In the genomic region with DNA sequence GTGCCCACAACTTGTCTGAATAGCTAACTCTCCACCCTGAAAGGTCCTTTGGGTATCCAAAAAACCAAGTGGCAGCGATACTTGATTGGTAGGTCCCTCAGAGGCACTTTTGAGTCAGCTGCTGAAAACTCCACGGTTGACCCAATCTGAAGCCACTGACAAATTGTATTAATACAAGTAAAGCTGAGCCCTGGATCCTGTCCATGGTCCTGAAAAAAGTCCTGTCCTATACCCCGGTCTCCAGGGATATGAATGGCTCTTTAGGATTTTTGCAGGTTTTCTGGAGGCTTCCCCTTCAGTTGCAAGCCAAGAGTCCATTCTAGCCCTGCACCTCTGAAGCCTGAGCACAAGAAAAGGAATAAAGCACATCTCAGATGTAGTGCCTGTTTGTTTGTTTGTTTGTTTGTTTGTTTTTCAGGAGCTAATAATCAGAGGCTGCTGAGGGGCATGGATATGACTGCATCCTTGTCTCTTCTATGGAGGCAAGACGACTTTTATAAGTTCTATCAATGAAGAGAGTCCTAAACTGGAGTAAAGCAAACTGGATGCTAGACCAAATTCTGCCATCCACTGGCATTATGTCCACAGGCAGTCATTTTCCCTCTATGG, we compare ENCODE assay signal across 9 cellular contexts. TPM values are rescaled to one million over a fixed set of nuclear protein-coding genes. Genes with fewer than 3 reads are reported as not detected.
DNase-seq lines count a peak whose midpoint lies in the region; ATAC-seq and TF ChIP-seq lines count a peak whose summit lies in the region.
"Had no signal": no experiment of that assay in that cellular context is flagged by ENCODE, and none has a peak within 500 bp of the region (broad histone marks: within the 10 kb centered on the region; RNA-seq: fewer than 3 reads in every experiment).

No MANE protein-coding gene starts in this region.

- no peaks in the 10 kb centered on the region for H3K9me3 ChIP-seq in breast epithelium

- H3K4me3 Mint-ChIP-seq in MCF 10A (ENCODE audit: unreplicated experiment) (no peak overlapping the region), osteocyte (ENCODE audit: unreplicated experiment) (no peak overlapping the region)

- TF ChIP-seq POLR2A in breast epithelium (IDR thresholded peaks at IDR 0.05), result no peak

- no TSS peak for BruUV-seq in MCF 10A (replicated peaks; lab: Mats Ljungman, UMichigan)

- DNase-seq in MCF 10A (ENCODE audit: unreplicated experiment) (peak; percentile 70), breast epithelium (ENCODE audit: low spot score in 2 of 2) (no peak), OCI-M2 (lab: John Stamatoyannopoulos, UW; ENCODE audit: unreplicated experiment) (peak; percentile 58), epidermal melanocyte (ENCODE audit: insufficient read length, low spot score) (peak; percentile 85), retinal pigment epithelial cell (ENCODE audit: low read depth) (peak; percentile 18), osteocyte (ENCODE audit: extremely low spot score, unreplicated experiment) (no peak), NCI-H1092 treated with DMSO at 0.1 percent for 48 hours (lab: John Stamatoyannopoulos, UW) (no peak)

- no peaks in the 10 kb centered on the region for H3K9me3 Mint-ChIP-seq in MCF 10A (ENCODE audit: unreplicated experiment)
- no peaks in the 10 kb centered on the region for H3K9me3 Mint-ChIP-seq in osteocyte (ENCODE audit: unreplicated experiment)

- H3K27ac Mint-ChIP-seq in MCF 10A (ENCODE audit: low read depth, unreplicated experiment) (no peak overlapping the region), osteocyte (ENCODE audit: unreplicated experiment) (no peak overlapping the region)

- CTCF ChIA-PET in MCF 10A (lab: Yijun Ruan, JAX), result interaction anchor here (0.6 to 3.4 kb wide), 8 partner anchors 13 to 1947 kb away, joined by 3 to 23 read pairs (median 3); no protein-coding TSS in a partner anchor

- no peak for TF ChIP-seq CTCF in MCF 10A (IDR thresholded peaks at IDR 0.05; ENCODE audit: unreplicated experiment)
- TF ChIP-seq CTCF in breast epithelium (IDR thresholded peaks at IDR 0.05), result no peak
- TF ChIP-seq CTCF in retinal pigment epithelial cell (conservative IDR thresholded peaks at IDR 0.05; ENCODE audit: low read depth, low read length), result no peak
- no peak for TF ChIP-seq CTCF in osteocyte (IDR thresholded peaks at IDR 0.05)

- no peak overlapping the region for H3K4me3 ChIP-seq in breast epithelium
- H3K4me3 ChIP-seq in retinal pigment epithelial cell (ENCODE audit: low read length), result no peak overlapping the region

- H3K36me3 Mint-ChIP-seq in MCF 10A (ENCODE audit: insufficient read depth, unreplicated experiment), result no peaks in the 10 kb centered on the region
- no peaks in the 10 kb centered on the region for H3K36me3 Mint-ChIP-seq in osteocyte (ENCODE audit: unreplicated experiment)

- H3K36me3 ChIP-seq in breast epithelium, result no peaks in the 10 kb centered on the region

- intact Hi-C loops in MCF 10A (cut with micrococcal nuclease), result loop anchor here (10.0 kb wide), 1 partner anchor 297 kb away; no protein-coding TSS in a partner anchor
- intact Hi-C loops in breast epithelium (cut with DNase I; ENCODE audit: low total_unique reads), result no loop called here

- H3K27me3 ChIP-seq in breast epithelium, result peaks cover 16 to 98% of the 10 kb centered on the region in 2 donors

- H3K27ac ChIP-seq in breast epithelium, result no peak overlapping the region

- ATAC-seq in HG02981 (IDR thresholded peaks at IDR 0.05; ENCODE audit: unreplicated experiment), result no peak

- H3K4me1 Mint-ChIP-seq in MCF 10A (ENCODE audit: insufficient read depth, unreplicated experiment), result peaks cover 6% of the 10 kb centered on the region
- peaks cover 4% of the 10 kb centered on the region for H3K4me1 Mint-ChIP-seq in osteocyte (ENCODE audit: unreplicated experiment)

- POLR2A ChIA-PET in MCF 10A (lab: Yijun Ruan, JAX), result interaction anchor here (1.1 kb wide), 1 partner anchor 13 kb away, joined by 3 read pairs; no protein-coding TSS in a partner anchor

- H3K27me3 Mint-ChIP-seq in MCF 10A (ENCODE audit: insufficient read depth, unreplicated experiment), result peaks cover 48% of the 10 kb centered on the region
- H3K27me3 Mint-ChIP-seq in osteocyte (ENCODE audit: unreplicated experiment), result peaks cover 53% of the 10 kb centered on the region

- no peaks in the 10 kb centered on the region for H3K4me1 ChIP-seq in breast epithelium

RNA-seq across cellular contexts. Expression of a gene that starts 1.7 kb away (rescaled TPM):
- total RNA-seq in MCF 10A (2022) (0.75 and 0.98 TPM in 2 replicates), breast epithelium (under 1 TPM in 1 of 3 donors, not detected in 2; 0.33 TPM), osteocyte (1.7 TPM in 1 of 2 replicates, not detected in the other)

RNA-seq across cellular contexts. Expression of a gene that starts 18.6 kb away (rescaled TPM):
- total RNA-seq in MCF 10A (2022), result 0.12 TPM in 1 of 2 replicates, not detected in the other
- total RNA-seq in breast epithelium, result 1 to 10 TPM in 2 of 3 donors, under 1 TPM in 1; 0.98 to 7.8 (median 5.9) TPM
- not detected in 2 replicates for total RNA-seq in osteocyte
- total RNA-seq: G401 had no signal

RNA-seq across cellular contexts. Expression of a gene that starts 55.3 kb away (rescaled TPM):
- 24.2 and 26.9 TPM in 2 replicates for total RNA-seq in MCF 10A (2022)
- 10 to 100 TPM; 12.6 to 25.9 (median 20.6) TPM for total RNA-seq in breast epithelium
- total RNA-seq in osteocyte, result 23.9 and 24.6 TPM in 2 replicates

Comparison
In these comparisons a context has a peak if more than half of its experiments do, and no peak if none do; other contexts are left out.
1. DNase-seq: peak in MCF 10A (single experiment), OCI-M2 (single experiment), epidermal melanocyte (single experiment) and retinal pigment epithelial cell (single experiment); none in breast epithelium (0 of 2), osteocyte (single experiment) and NCI-H1092 treated with DMSO at 0.1 percent for 48 hours (single experiment).